9 cellular contexts compared by ENCODE assay signal in the genomic region with DNA sequence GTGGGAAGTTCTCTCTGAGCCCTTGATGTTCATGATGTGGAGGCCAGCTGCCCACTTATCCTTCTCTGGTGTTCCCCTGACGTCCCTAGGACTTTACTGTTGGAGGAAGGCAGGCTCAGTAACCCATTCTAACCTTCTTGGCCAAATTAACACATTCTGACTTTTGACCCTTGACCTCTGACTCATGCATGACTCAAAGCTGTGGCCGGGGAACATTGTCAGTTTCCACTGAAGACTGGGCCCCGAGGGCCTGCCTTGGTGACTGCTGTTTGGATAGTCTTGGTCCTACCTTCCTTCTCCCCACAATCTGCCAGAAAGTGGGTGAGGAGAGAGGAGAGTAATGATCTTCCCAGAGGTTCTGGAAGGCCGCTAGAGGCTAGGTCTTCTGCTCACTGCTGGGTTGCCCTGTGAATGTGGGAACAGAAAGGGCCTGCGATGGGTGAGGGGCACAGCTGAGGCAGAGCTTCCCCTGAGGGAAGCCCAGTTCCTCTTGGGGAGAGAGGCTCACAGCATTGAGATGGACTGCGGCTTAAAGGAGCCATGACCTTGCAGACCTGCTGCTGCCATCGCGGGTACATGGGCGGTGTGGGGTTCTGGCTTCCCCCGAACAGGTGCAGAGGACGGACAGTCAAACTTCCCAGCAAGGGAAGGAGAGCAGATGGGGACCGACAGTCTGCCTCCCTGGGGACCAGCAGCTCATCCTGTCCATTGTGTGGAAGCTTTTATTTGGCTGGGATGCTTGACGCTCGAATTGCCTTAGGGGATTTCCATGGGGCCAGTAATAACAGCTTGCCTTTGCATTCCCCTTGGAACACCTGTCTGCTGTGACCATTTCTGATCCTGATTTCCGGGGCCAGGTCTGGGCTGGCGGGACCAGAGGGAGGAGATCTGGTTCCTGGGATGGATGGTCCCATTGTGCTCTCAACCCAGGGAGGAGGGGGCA. TPM values are rescaled to one million over a fixed set of nuclear protein-coding genes. Genes with fewer than 3 reads are reported as not detected.
DNase-seq lines count a peak whose midpoint lies in the region; ATAC-seq, FAIRE-seq and TF ChIP-seq lines count a peak whose summit lies in the region.
"Had no signal": no experiment of that assay in that cellular context is flagged by ENCODE, and none has a peak within 500 bp of the region (broad histone marks: within the 10 kb centered on the region; RNA-seq: fewer than 3 reads in every experiment).

No MANE protein-coding gene starts in this region.

- intact Hi-C loops in thyroid gland (cut with DNase I) = no loop called here

- no peak for TF ChIP-seq CTCF in RWPE2 (IDR thresholded peaks at IDR 0.05; ENCODE audit: poor library complexity, severe bottlenecking)
- no peak for TF ChIP-seq CTCF in thyroid gland (IDR thresholded peaks at IDR 0.05)

- no peak overlapping the region for H3K27ac ChIP-seq in RWPE2 (ENCODE audit: poor library complexity, severe bottlenecking)
- H3K27ac ChIP-seq in thyroid gland = no peak overlapping the region

- FAIRE-seq in HTR-8/SVneo (lab: Jason Lieb, UNC) = no peak

- H3K27me3 ChIP-seq in RWPE2 (ENCODE audit: insufficient read depth, poor library complexity, severe bottlenecking) (no peaks in the 10 kb centered on the region), thyroid gland (no peaks in the 10 kb centered on the region)

- ATAC-seq in RWPE2 (ENCODE audit: low read depth) (peak; percentile 27; the same call in 1 of the 3 replicates), GM18520 (IDR thresholded peaks at IDR 0.05; ENCODE audit: unreplicated experiment) (no peak), GM18870 (IDR thresholded peaks at IDR 0.05; ENCODE audit: unreplicated experiment) (no peak)

- 72 to 82% methylated on average over 16 of the region's 16 CpGs for WGBS in thyroid gland, 2 donors

- TF ChIP-seq POLR2A in thyroid gland (IDR thresholded peaks at IDR 0.05) = no peak

- no peaks in the 10 kb centered on the region for H3K9me3 ChIP-seq in RWPE2 (ENCODE audit: severe bottlenecking)
- no peaks in the 10 kb centered on the region for H3K9me3 ChIP-seq in thyroid gland

- peaks cover 4% of the 10 kb centered on the region for H3K4me1 ChIP-seq in RWPE2 (ENCODE audit: insufficient read depth, poor library complexity, severe bottlenecking)
- no peaks in the 10 kb centered on the region for H3K4me1 ChIP-seq in thyroid gland

- no peak overlapping the region for H3K4me3 ChIP-seq in RWPE2 (ENCODE audit: severe bottlenecking)
- no peak overlapping the region for H3K4me3 ChIP-seq in thyroid gland (replicated peaks in 1 of 3)

- H3K36me3 ChIP-seq in RWPE2 (ENCODE audit: low read depth) (no peaks in the 10 kb centered on the region), thyroid gland (no peaks in the 10 kb centered on the region)

- DNase-seq in COLO668 (lab: John Stamatoyannopoulos, UW; ENCODE audit: unreplicated experiment) = peak; percentile 87
- DNase-seq in HTR-8/SVneo (ENCODE audit: insufficient read length, low spot score) = peak; percentile 23
- DNase-seq in RWPE2 (ENCODE audit: low spot score) = no peak
- peak; percentile 44 for DNase-seq in iris pigment epithelial cell (ENCODE audit: low read depth)
- no peak for DNase-seq in HuH-7 (ENCODE audit: low spot score)
- DNase-seq in thyroid gland = no peak

RNA-seq across cellular contexts. Expression of gene ADAMTS14, which starts 43.8 kb away (rescaled TPM):
- total RNA-seq in thyroid gland = not detected
- total RNA-seq: T-helper 2 cell treated with Interferon-gamma antibody and Interleukin-4, amounts not matched to agents 100 ng/mL and 5 ng/mL, for 36 hours had no signal

Comparison
In these comparisons a context has a peak if more than half of its experiments do, and no peak if none do; other contexts are left out.
1. DNase-seq: peak in COLO668 (single experiment), HTR-8/SVneo (single experiment) and iris pigment epithelial cell (single experiment); none in RWPE2 (single experiment), HuH-7 (single experiment) and thyroid gland (0 of 2).